ENCODE assay signal across 1 cellular context in genomic region chr9:35669331-35670145, GRCh38.
TF ChIP-seq lines count a peak whose summit lies in the region.

No MANE protein-coding gene starts in this region.

TF ChIP-seq in HepG2, 621 proteins besides CTCF, POLR2A, EP300 and RAD21 (continued from another document and continues in another):
- no peak for TF ChIP-seq ARID3A (IDR thresholded peaks at IDR 0.05; ENCODE audit: low read depth, low read length)
- no peak for TF ChIP-seq RXRB (CRISPR knock-in tag; IDR thresholded peaks at IDR 0.05; ENCODE audit: borderline replicate concordance)
- TF ChIP-seq ELF1 (CRISPR knock-in tag; IDR thresholded peaks at IDR 0.05) = peak; percentile 17; the same call in 1 of the 2 replicates
- no peak for TF ChIP-seq E2F1 (CRISPR knock-in tag; IDR thresholded peaks at IDR 0.05)
- no peak for TF ChIP-seq CBFB (CRISPR knock-in tag; IDR thresholded peaks at IDR 0.05)
- no peak for TF ChIP-seq ZNF367 (CRISPR knock-in tag; IDR thresholded peaks at IDR 0.05; ENCODE audit: borderline replicate concordance)
- peak; percentile 48; the same call in 1 of the 2 replicates for TF ChIP-seq SP4 (CRISPR knock-in tag; IDR thresholded peaks at IDR 0.05)
- TF ChIP-seq ZNF570 (CRISPR knock-in tag; IDR thresholded peaks at IDR 0.05; ENCODE audit: borderline replicate concordance) = no peak
- TF ChIP-seq ATF7 (IDR thresholded peaks at IDR 0.05) = no peak
- no peak for TF ChIP-seq ATF7 (CRISPR knock-in tag; IDR thresholded peaks at IDR 0.05)
- TF ChIP-seq FOSL2 (CRISPR knock-in tag; IDR thresholded peaks at IDR 0.05) = peak; percentile 45; the same call in 1 of the 2 replicates
- no peak for TF ChIP-seq FIP1L1 (IDR thresholded peaks at IDR 0.05; ENCODE audit: borderline replicate concordance, insufficient read depth, low read depth, low read length)
- no peak for TF ChIP-seq ZFP91 (CRISPR knock-in tag; IDR thresholded peaks at IDR 0.05; ENCODE audit: borderline replicate concordance)
- TF ChIP-seq ZSCAN5A (CRISPR knock-in tag; IDR thresholded peaks at IDR 0.05; ENCODE audit: borderline replicate concordance) = no peak
- peak; percentile 63; the same call in 1 of the 2 replicates for TF ChIP-seq TARDBP (CRISPR knock-in tag; IDR thresholded peaks at IDR 0.05)
- no peak for TF ChIP-seq HNRNPUL1 (IDR thresholded peaks at IDR 0.05; ENCODE audit: low read depth, low read length)
- TF ChIP-seq NFKB2 (CRISPR knock-in tag; IDR thresholded peaks at IDR 0.05; ENCODE audit: borderline replicate concordance) = no peak
- no peak for TF ChIP-seq MTA1 (CRISPR knock-in tag; IDR thresholded peaks at IDR 0.05; ENCODE audit: borderline replicate concordance)
- TF ChIP-seq MAFK (conservative IDR thresholded peaks at IDR 0.05 in 1 of 2, IDR thresholded peaks at IDR 0.05 in 1 of 2; ENCODE audit: low read length in 2 of 2) = no peak
- no peak for TF ChIP-seq GMEB1 (CRISPR knock-in tag; IDR thresholded peaks at IDR 0.05; ENCODE audit: borderline replicate concordance)
- TF ChIP-seq AKAP8 (CRISPR knock-in tag; IDR thresholded peaks at IDR 0.05) = no peak
- no peak for TF ChIP-seq LCORL (IDR thresholded peaks at IDR 0.05)
- TF ChIP-seq LCORL (CRISPR knock-in tag; IDR thresholded peaks at IDR 0.05) = peak; percentile 89
- no peak for TF ChIP-seq HNF1A (IDR thresholded peaks at IDR 0.05; ENCODE audit: low read depth)
- no peak; the same call in 1 of the 2 replicates for TF ChIP-seq HNF1A (CRISPR knock-in tag; IDR thresholded peaks at IDR 0.05; ENCODE audit: borderline replicate concordance)
- TF ChIP-seq, protein P1, sequence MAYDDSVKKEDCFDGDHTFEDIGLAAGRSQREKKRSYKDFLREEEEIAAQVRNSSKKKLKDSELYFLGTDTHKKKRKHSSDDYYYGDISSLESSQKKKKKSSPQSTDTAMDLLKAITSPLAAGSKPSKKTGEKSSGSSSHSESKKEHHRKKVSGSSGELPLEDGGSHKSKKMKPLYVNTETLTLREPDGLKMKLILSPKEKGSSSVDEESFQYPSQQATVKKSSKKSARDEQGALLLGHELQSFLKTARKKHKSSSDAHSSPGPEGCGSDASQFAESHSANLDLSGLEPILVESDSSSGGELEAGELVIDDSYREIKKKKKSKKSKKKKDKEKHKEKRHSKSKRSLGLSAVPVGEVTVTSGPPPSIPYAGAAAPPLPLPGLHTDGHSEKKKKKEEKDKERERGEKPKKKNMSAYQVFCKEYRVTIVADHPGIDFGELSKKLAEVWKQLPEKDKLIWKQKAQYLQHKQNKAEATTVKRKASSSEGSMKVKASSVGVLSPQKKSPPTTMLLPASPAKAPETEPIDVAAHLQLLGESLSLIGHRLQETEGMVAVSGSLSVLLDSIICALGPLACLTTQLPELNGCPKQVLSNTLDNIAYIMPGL (CRISPR knock-in tag; IDR thresholded peaks at IDR 0.05; ENCODE audit: borderline replicate concordance in 1 of 2, low read depth in 1 of 2) = no peak
- TF ChIP-seq ZNF775 (CRISPR knock-in tag; IDR thresholded peaks at IDR 0.05; ENCODE audit: borderline replicate concordance) = no peak
- TF ChIP-seq ZNF160 (CRISPR knock-in tag; IDR thresholded peaks at IDR 0.05) = peak; percentile 14; the same call in 1 of the 2 replicates
- no peak for TF ChIP-seq ZMYM2 (CRISPR knock-in tag; IDR thresholded peaks at IDR 0.05)
- TF ChIP-seq, protein P2, sequence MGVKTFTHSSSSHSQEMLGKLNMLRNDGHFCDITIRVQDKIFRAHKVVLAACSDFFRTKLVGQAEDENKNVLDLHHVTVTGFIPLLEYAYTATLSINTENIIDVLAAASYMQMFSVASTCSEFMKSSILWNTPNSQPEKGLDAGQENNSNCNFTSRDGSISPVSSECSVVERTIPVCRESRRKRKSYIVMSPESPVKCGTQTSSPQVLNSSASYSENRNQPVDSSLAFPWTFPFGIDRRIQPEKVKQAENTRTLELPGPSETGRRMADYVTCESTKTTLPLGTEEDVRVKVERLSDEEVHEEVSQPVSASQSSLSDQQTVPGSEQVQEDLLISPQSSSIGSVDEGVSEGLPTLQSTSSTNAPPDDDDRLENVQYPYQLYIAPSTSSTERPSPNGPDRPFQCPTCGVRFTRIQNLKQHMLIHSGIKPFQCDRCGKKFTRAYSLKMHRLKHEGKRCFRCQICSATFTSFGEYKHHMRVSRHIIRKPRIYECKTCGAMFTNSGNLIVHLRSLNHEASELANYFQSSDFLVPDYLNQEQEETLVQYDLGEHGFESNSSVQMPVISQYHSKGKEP (CRISPR knock-in tag; IDR thresholded peaks at IDR 0.05) = no peak
- no peak for TF ChIP-seq FOXC1 (CRISPR knock-in tag; IDR thresholded peaks at IDR 0.05; ENCODE audit: borderline replicate concordance)
- TF ChIP-seq MEF2D (CRISPR knock-in tag; IDR thresholded peaks at IDR 0.05) = no peak; the same call in 1 of the 2 replicates
- TF ChIP-seq ZBTB1 (CRISPR knock-in tag; IDR thresholded peaks at IDR 0.05; ENCODE audit: borderline replicate concordance) = no peak
- TF ChIP-seq YY1 (IDR thresholded peaks at IDR 0.05; ENCODE audit: insufficient read depth, insufficient replicate concordance, low read depth, low read length) = no peak
- TF ChIP-seq SIN3B (IDR thresholded peaks at IDR 0.05; ENCODE audit: low read length) = no peak
- TF ChIP-seq ZNF10 (CRISPR knock-in tag; IDR thresholded peaks at IDR 0.05; ENCODE audit: borderline replicate concordance, low read depth) = no peak
- no peak for TF ChIP-seq MLLT10 (CRISPR knock-in tag; IDR thresholded peaks at IDR 0.05)
- TF ChIP-seq PBX2 (CRISPR knock-in tag; IDR thresholded peaks at IDR 0.05) = no peak
- TF ChIP-seq ZNF782 (CRISPR knock-in tag; IDR thresholded peaks at IDR 0.05; ENCODE audit: borderline replicate concordance) = no peak
- no peak for TF ChIP-seq CCAR2 (optimal IDR thresholded peaks at IDR 0.05; ENCODE audit: low read depth, low read length)
- peak; percentile 67; the same call in 1 of the 2 replicates for TF ChIP-seq GFI1 (CRISPR knock-in tag; IDR thresholded peaks at IDR 0.05; ENCODE audit: borderline replicate concordance)
- TF ChIP-seq TOE1 (CRISPR knock-in tag; IDR thresholded peaks at IDR 0.05) = no peak; the same call in 1 of the 2 replicates
- TF ChIP-seq U2AF1 (optimal IDR thresholded peaks at IDR 0.05; ENCODE audit: low read depth, low read length) = no peak
- 0 out of 2 replicates have a peak, but pooled peaks have one; percentile 13 for TF ChIP-seq CEBPG (CRISPR knock-in tag; IDR thresholded peaks at IDR 0.05)
- no peak for TF ChIP-seq KLF6 (CRISPR knock-in tag; IDR thresholded peaks at IDR 0.05)
- TF ChIP-seq, protein P3, sequence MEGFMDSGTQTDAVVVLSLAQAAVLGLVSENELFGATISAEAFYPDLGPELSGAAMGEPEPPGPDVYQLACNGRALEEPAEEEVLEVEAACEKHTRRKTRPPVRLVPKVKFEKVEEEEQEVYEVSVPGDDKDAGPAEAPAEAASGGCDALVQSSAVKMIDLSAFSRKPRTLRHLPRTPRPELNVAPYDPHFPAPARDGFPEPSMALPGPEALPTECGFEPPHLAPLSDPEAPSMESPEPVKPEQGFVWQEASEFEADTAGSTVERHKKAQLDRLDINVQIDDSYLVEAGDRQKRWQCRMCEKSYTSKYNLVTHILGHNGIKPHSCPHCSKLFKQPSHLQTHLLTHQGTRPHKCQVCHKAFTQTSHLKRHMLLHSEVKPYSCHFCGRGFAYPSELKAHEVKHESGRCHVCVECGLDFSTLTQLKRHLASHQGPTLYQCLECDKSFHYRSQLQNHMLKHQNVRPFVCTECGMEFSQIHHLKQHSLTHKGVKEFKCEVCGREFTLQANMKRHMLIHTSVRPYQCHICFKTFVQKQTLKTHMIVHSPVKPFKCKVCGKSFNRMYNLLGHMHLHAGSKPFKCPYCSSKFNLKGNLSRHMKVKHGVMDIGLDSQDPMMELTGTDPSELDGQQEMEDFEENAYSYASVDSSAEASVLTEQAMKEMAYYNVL (CRISPR knock-in tag; IDR thresholded peaks at IDR 0.05; ENCODE audit: borderline replicate concordance) = 0 out of 2 replicates have a peak, but pooled peaks have one; percentile 46
- TF ChIP-seq ZNF773 (CRISPR knock-in tag; IDR thresholded peaks at IDR 0.05; ENCODE audit: borderline replicate concordance) = no peak
